ENCODE assay signal across 14 cellular contexts in the genomic region with DNA sequence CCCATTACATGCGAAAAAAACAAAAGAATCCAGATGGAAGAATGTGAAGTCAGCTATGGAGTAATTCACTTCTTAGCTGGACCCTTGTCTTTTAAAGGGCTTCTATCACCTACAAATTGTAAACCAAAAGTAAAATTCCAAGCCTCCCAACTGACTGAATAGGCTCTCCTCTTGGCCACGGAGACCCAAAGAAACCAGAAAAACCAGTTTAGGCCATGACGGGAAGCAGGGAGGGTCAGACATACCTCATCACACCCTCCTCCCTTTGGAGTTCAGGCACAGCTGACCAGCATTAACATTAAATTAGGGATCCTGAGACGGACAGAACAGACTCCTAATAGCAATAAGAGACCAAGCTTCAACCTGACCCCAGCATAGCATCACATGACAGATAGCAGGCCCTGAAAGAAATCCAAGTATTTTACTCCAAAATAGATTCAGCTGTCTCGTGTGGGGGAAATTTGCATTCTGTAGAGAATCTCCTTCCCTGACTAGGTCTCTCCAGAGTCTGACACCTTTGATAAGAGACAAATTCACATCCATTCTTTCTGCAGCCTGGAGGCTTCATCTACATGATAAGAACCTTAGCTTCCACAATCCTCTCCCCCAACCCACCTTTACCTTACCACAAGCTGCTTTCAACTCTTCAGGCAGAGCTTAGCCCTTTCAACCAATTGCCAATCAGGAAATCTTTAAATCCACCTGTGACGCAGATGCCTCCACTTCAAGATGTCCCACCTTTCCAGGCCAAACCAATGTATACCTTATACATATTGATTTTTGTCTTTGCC.
A peak's percentile ranks its signal among the peaks of the same experiment; 100 is the strongest.
DNase-seq lines count a peak whose midpoint lies in the region; ATAC-seq, FAIRE-seq and TF ChIP-seq lines count a peak whose summit lies in the region.
"Had no signal": no experiment of that assay in that cellular context is flagged by ENCODE, and none has a peak within 500 bp of the region (broad histone marks: within the 10 kb centered on the region; RNA-seq: fewer than 3 reads in every experiment).

No MANE protein-coding gene starts in this region.

- H3K4me3 ChIP-seq in neural cell (ENCODE audit: low read length) (no peak overlapping the region), SK-N-SH (ENCODE audit: low read depth in 2 of 2, low read length in 1 of 2) (no peak overlapping the region)

- no peak overlapping the region for H3K4me3 Mint-ChIP-seq in stimulated activated naive B cell treated with anti-CD40 and anti-IgM and Interleukin-4, amounts not matched to agents 10 μg/mL and 1 μg/mL and 100 μg/mL, for 72 hours
- H3K4me3 Mint-ChIP-seq: activated naive CD4-positive, alpha-beta T cell treated with anti-CD3 and anti-CD28 coated beads, Interleukin-2, amount 10 ng/mL, durations not matched to agents 7 days and 5 days had no signal

- TF ChIP-seq CTCF in neural cell (IDR thresholded peaks at IDR 0.05; ENCODE audit: poor library complexity, severe bottlenecking) = no peak
- no peak for TF ChIP-seq CTCF in SK-N-SH (IDR thresholded peaks at IDR 0.05)

- H3K36me3 Mint-ChIP-seq in stimulated activated naive B cell treated with anti-CD40 and anti-IgM and Interleukin-4, amounts not matched to agents 10 μg/mL and 1 μg/mL and 100 μg/mL, for 72 hours = no peaks in the 10 kb centered on the region
- H3K36me3 Mint-ChIP-seq: activated naive CD4-positive, alpha-beta T cell treated with anti-CD3 and anti-CD28 coated beads, Interleukin-2, amount 10 ng/mL, durations not matched to agents 7 days and 5 days had no signal

- peak overlapping the region; percentile 92 for H3K27ac ChIP-seq in neural cell (ENCODE audit: low read length)
- no peak overlapping the region for H3K27ac ChIP-seq in SK-N-SH (ENCODE audit: low read depth in 2 of 2, low read length in 1 of 2)

- TF ChIP-seq RAD21 in neural cell (conservative IDR thresholded peaks at IDR 0.05) (no peak), SK-N-SH (IDR thresholded peaks at IDR 0.05; ENCODE audit: low read length) (no peak)

- H3K27me3 Mint-ChIP-seq in stimulated activated naive B cell treated with anti-CD40 and anti-IgM and Interleukin-4, amounts not matched to agents 10 μg/mL and 1 μg/mL and 100 μg/mL, for 72 hours = peaks cover under 1 to 2% of the 10 kb centered on the region in 2 donors

- peak; percentile 86 for FAIRE-seq in endometrium (lab: Jason Lieb, UNC)

- H3K27me3 ChIP-seq in neural cell (ENCODE audit: insufficient read depth, low read depth, low read length) (no peaks in the 10 kb centered on the region), SK-N-SH (ENCODE audit: insufficient read depth) (no peaks in the 10 kb centered on the region)
- H3K27me3 ChIP-seq: BE2C had no signal

- no peak overlapping the region for H3K27ac Mint-ChIP-seq in stimulated activated naive B cell treated with anti-CD40 and anti-IgM and Interleukin-4, amounts not matched to agents 10 μg/mL and 1 μg/mL and 100 μg/mL, for 72 hours
- H3K27ac Mint-ChIP-seq: activated naive CD4-positive, alpha-beta T cell treated with anti-CD3 and anti-CD28 coated beads, Interleukin-2, amount 10 ng/mL, durations not matched to agents 7 days and 5 days had no signal

- peaks cover 0 to 6% of the 10 kb centered on the region in 2 experiments; a peak in 1 of 4 replicates for H3K4me1 ChIP-seq in SK-N-SH (ENCODE audit: control insufficient read depth in 1 of 2, insufficient read depth in 2 of 2, low read depth in 1 of 2, low read length in 1 of 2)

- H3K4me2 ChIP-seq in neural cell (ENCODE audit: low read length) (no peak overlapping the region), SK-N-SH (no peak overlapping the region)

- TF ChIP-seq EP300 in neural cell (conservative IDR thresholded peaks at IDR 0.05; ENCODE audit: poor library complexity, severe bottlenecking) (no peak), SK-N-SH (IDR thresholded peaks at IDR 0.05; ENCODE audit: borderline replicate concordance in 1 of 2, low read depth in 1 of 2, low read length in 1 of 2) (no peak)

- H3K9me2 ChIP-seq in neural cell (ENCODE audit: insufficient read depth, low read length) = no peaks in the 10 kb centered on the region
- H3K9me2 ChIP-seq in SK-N-SH = no peaks in the 10 kb centered on the region

- CTCF ChIA-PET in SK-N-SH (lab: Yijun Ruan, JAX) = no interaction called here

- no peaks in the 10 kb centered on the region for H4K20me1 ChIP-seq in neural cell (ENCODE audit: insufficient read depth)
- H4K20me1 ChIP-seq in SK-N-SH (ENCODE audit: insufficient read depth) = no peaks in the 10 kb centered on the region

- POLR2A ChIA-PET in SK-N-SH (lab: Yijun Ruan, JAX) = no interaction called here

- DNase-seq in DMS153 (lab: John Stamatoyannopoulos, UW) (peak; percentile 88), NCI-H2196 (lab: John Stamatoyannopoulos, UW; ENCODE audit: unreplicated experiment) (peak; percentile 79), SK-N-SH (no peak), hepatic stellate cell (ENCODE audit: low spot score) (no peak), NCI-H187 (lab: John Stamatoyannopoulos, UW) (no peak)
- DNase-seq in stimulated activated naive B cell treated with anti-CD40 and anti-IgM and Interleukin-4, amounts not matched to agents 10 μg/mL and 1 μg/mL and 100 μg/mL, for 72 hours = no peak
- DNase-seq: activated CD4-positive, alpha-beta T cell treated with anti-CD3 and anti-CD28 coated beads for 48 hours; activated naive CD4-positive, alpha-beta T cell treated with anti-CD3 and anti-CD28 coated beads, Interleukin-2, amount 10 ng/mL, durations not matched to agents 7 days and 5 days; BE2C; effector CD4-positive, alpha-beta T cell; hippocampal formation; SHP77 treated with DMSO at 0.1 percent for 48 hours had no signal

- H3K9me3 Mint-ChIP-seq in stimulated activated naive B cell treated with anti-CD40 and anti-IgM and Interleukin-4, amounts not matched to agents 10 μg/mL and 1 μg/mL and 100 μg/mL, for 72 hours = no peaks in the 10 kb centered on the region
- H3K9me3 Mint-ChIP-seq: activated naive CD4-positive, alpha-beta T cell treated with anti-CD3 and anti-CD28 coated beads, Interleukin-2, amount 10 ng/mL, durations not matched to agents 7 days and 5 days had no signal

- H3K36me3 ChIP-seq in neural cell (ENCODE audit: insufficient read depth, low read length) (no peaks in the 10 kb centered on the region), SK-N-SH (replicated peaks in 1 of 2; ENCODE audit: control insufficient read depth in 1 of 2, insufficient read depth in 2 of 2, low read length in 1 of 2) (no peaks in the 10 kb centered on the region)
- H3K36me3 ChIP-seq: BE2C had no signal

- no peaks in the 10 kb centered on the region for H3K9me3 ChIP-seq in neural cell (ENCODE audit: low read length)
- H3K9me3 ChIP-seq in SK-N-SH = no peaks in the 10 kb centered on the region
- H3K9me3 ChIP-seq: BE2C had no signal

- H3K79me2 ChIP-seq in neural cell (replicated peaks; ENCODE audit: insufficient read depth, low read length) (no peaks in the 10 kb centered on the region), SK-N-SH (ENCODE audit: insufficient read depth) (no peaks in the 10 kb centered on the region)

- H3K4me1 Mint-ChIP-seq in stimulated activated naive B cell treated with anti-CD40 and anti-IgM and Interleukin-4, amounts not matched to agents 10 μg/mL and 1 μg/mL and 100 μg/mL, for 72 hours = peaks cover 5 to 14% of the 10 kb centered on the region in 2 donors

- H3K9ac ChIP-seq in neural cell (ENCODE audit: low read length) (peak overlapping the region; percentile 67), SK-N-SH (no peak overlapping the region)

- H2AFZ ChIP-seq in neural cell (ENCODE audit: low read depth, low read length) (no peak overlapping the region), SK-N-SH (ENCODE audit: low read depth) (no peak overlapping the region)

- WGBS in SK-N-SH (ENCODE audit: low lambda C conversion rate) = 66% methylated on average over 6 of the region's 6 CpGs

- ATAC-seq in stimulated activated naive B cell treated with anti-CD40 and anti-IgM and Interleukin-4, amounts not matched to agents 10 μg/mL and 1 μg/mL and 100 μg/mL, for 72 hours (replicated peaks) = no peak

- H3F3A ChIP-seq in neural cell (ENCODE audit: insufficient read depth, low read length, poor library complexity, severe bottlenecking) = no peaks in the 10 kb centered on the region
- H3F3A ChIP-seq in SK-N-SH (replicated peaks; ENCODE audit: insufficient read depth) = peaks cover 5% of the 10 kb centered on the region

TF ChIP-seq in neural cell, 6 proteins besides CTCF, POLR2A, EP300 and RAD21 (continues in another document):
- TF ChIP-seq EZH2 (IDR thresholded peaks at IDR 0.05; ENCODE audit: borderline replicate concordance, insufficient read depth, low read length, poor library complexity, severe bottlenecking) (no peak), POLR2AphosphoS5 (IDR thresholded peaks at IDR 0.05) (no peak), MXI1 (conservative IDR thresholded peaks at IDR 0.05; ENCODE audit: poor library complexity, severe bottlenecking) (no peak)

TF ChIP-seq in SK-N-SH, 30 proteins besides CTCF, POLR2A, EP300 and RAD21:
- TF ChIP-seq, protein P1, sequence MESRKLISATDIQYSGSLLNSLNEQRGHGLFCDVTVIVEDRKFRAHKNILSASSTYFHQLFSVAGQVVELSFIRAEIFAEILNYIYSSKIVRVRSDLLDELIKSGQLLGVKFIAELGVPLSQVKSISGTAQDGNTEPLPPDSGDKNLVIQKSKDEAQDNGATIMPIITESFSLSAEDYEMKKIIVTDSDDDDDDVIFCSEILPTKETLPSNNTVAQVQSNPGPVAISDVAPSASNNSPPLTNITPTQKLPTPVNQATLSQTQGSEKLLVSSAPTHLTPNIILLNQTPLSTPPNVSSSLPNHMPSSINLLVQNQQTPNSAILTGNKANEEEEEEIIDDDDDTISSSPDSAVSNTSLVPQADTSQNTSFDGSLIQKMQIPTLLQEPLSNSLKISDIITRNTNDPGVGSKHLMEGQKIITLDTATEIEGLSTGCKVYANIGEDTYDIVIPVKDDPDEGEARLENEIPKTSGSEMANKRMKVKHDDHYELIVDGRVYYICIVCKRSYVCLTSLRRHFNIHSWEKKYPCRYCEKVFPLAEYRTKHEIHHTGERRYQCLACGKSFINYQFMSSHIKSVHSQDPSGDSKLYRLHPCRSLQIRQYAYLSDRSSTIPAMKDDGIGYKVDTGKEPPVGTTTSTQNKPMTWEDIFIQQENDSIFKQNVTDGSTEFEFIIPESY (IDR thresholded peaks at IDR 0.05; ENCODE audit: borderline replicate concordance, low read depth) = no peak

Comparison
In these comparisons a context has a peak if more than half of its experiments do, and no peak if none do; other contexts are left out.
1. DNase-seq: peak in DMS153 (single experiment) and NCI-H2196 (single experiment); none in SK-N-SH (single experiment), hepatic stellate cell (single experiment), NCI-H187 (0 of 2) and stimulated activated naive B cell treated with anti-CD40 and anti-IgM and Interleukin-4, amounts not matched to agents 10 μg/mL and 1 μg/mL and 100 μg/mL, for 72 hours (single experiment).